ENCODE assay signal across 8 cellular contexts in the genomic region with DNA sequence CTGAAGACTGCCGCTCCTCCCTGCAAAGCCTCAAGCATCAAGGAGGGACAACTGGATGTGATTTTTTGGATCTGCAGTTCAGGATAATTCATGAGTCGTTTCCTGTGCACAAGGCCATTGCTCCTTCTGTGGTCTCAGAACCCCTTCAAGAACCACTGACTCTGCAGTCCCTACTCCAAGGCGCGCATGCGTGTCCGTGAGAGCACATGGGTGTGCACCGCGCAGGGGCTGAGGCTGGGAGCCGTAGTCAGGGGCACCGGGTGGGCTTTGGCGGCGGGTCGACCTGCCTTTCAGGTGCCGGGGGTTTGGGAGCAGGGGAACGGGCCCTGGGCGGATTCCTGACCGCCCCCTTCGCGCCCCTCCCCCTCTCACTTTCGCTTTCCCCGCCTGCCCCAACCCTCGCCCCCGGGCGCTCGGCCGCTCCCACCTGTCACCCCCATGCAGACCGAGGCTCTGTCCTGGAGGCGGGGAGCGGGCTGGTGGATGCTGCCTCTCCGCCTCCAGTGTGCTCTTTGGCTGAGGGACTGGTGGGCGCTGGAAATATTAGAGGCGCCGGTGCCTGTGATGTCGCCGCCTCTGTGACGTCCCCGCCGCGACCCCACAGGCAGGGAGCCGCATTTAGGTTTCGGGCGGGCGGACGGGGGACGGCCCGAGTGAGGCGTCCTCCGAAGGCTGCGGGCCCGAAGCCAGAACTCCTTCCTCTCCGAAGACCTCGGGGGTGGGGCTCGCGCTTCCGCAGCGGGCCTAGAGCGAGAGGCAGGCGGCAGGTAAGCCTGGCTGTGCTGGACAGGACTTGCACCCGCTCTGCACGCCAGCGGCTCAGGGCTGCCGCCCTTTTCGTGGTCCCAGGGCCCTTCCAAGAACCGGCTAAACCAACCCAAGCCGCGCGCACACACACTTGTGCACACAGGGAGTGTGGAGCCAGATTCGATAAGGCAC. TPM values are rescaled to one million over a fixed set of nuclear protein-coding genes. Genes with fewer than 3 reads are reported as not detected.
A peak's percentile ranks its signal among the peaks of the same experiment; 100 is the strongest.
DNase-seq lines count a peak whose midpoint lies in the region; ATAC-seq and TF ChIP-seq lines count a peak whose summit lies in the region.

A gene with protein sequence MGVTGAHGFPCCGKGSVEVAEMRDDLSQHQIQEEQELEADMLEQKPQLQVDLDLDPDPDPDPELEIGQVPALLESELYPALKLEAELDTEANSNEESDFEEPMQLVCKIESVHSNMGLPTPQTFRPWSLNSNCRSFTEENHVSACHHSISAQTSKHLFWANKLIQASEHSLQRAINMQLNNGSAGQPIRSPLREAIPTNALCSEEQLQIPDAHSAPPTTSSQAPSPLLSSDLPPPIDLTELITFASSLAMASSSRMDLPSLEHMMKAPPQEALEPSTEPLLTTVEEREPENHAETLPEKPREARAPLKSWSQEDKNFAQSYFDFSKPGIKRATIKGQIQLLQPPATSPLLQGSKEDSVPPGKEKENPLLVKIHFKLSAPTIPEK (minus strand): TSS at position 518 of the 939 bp plus-strand sequence. CDS start 78 bp downstream, at position 440.

- peak within 1 kb of the TSS; percentile 44 for H3K4me2 ChIP-seq in skeletal muscle satellite cell (ENCODE audit: low read length)

- WGBS in iPS DF 6.9 (ENCODE audit: insufficient coverage, insufficient read length): no CpG with 5 or more reads among the region's 68 CpGs

- peak; percentile 45 for TF ChIP-seq POLR2A in GM18505 (IDR thresholded peaks at IDR 0.05; ENCODE audit: borderline replicate concordance, extremely low read depth, insufficient read depth, insufficient read length)

- H3K27ac ChIP-seq in SJSA1 (no peak within 1 kb of the TSS), iPS DF 6.9 (ENCODE audit: low read length) (no peak within 1 kb of the TSS)

- H3K27me3 ChIP-seq in SJSA1 (replicated peaks) (no peaks in the 10 kb centered on the region), adipocyte (replicated peaks; ENCODE audit: control insufficient read depth, insufficient read depth, low read length) (peaks cover 11% of the 10 kb centered on the region), iPS DF 6.9 (ENCODE audit: control insufficient read depth, insufficient read depth, low read length) (no peaks in the 10 kb centered on the region), skeletal muscle satellite cell (ENCODE audit: control insufficient read depth, insufficient read depth, low read length) (no peaks in the 10 kb centered on the region)

- H3K9ac ChIP-seq in adipocyte (ENCODE audit: low read length): peak within 1 kb of the TSS; percentile 60
- peak within 1 kb of the TSS; percentile 10 for H3K9ac ChIP-seq in skeletal muscle satellite cell (ENCODE audit: low read depth, low read length)

- peaks cover 13% of the 10 kb centered on the region for H3K4me1 ChIP-seq in SJSA1 (replicated peaks)
- peaks cover 49% of the 10 kb centered on the region for H3K4me1 ChIP-seq in adipocyte (ENCODE audit: control insufficient read depth, insufficient read depth, low read length)
- 0 out of 2 replicates have a peak, but pooled peaks cover 2% of the 10 kb centered on the region for H3K4me1 ChIP-seq in iPS DF 6.9 (ENCODE audit: control insufficient read depth, insufficient read depth, low read length)
- H3K4me1 ChIP-seq in skeletal muscle satellite cell (ENCODE audit: control insufficient read depth, insufficient read depth, low read length): peaks cover 43% of the 10 kb centered on the region

- ATAC-seq in GM18505 (IDR thresholded peaks at IDR 0.05; ENCODE audit: unreplicated experiment) (peak; percentile 53), HG03039 (IDR thresholded peaks at IDR 0.05; ENCODE audit: unreplicated experiment) (no peak)

- H3K9me3 ChIP-seq in SJSA1 (replicated peaks) (no peaks in the 10 kb centered on the region), adipocyte (ENCODE audit: control insufficient read depth, low read length) (no peaks in the 10 kb centered on the region), iPS DF 6.9 (ENCODE audit: control insufficient read depth, insufficient read depth, low read length) (no peaks in the 10 kb centered on the region), skeletal muscle satellite cell (replicated peaks; ENCODE audit: low read length) (no peaks in the 10 kb centered on the region)

- H3K36me3 ChIP-seq in SJSA1 (peaks cover 45% of the 10 kb centered on the region), adipocyte (ENCODE audit: control insufficient read depth, insufficient read depth, low read length, severe bottlenecking) (peaks cover 20% of the 10 kb centered on the region), iPS DF 6.9 (ENCODE audit: control insufficient read depth, insufficient read depth, low read length) (0 out of 2 replicates have a peak, but pooled peaks cover 5% of the 10 kb centered on the region), skeletal muscle satellite cell (ENCODE audit: insufficient read depth, low read length) (peaks cover 40% of the 10 kb centered on the region)

- DNase-seq in SJSA1 (ENCODE audit: low read depth in 1 of 2, low spot score in 2 of 2) (no peak), adipocyte (ENCODE audit: low read depth) (no peak), iPS DF 6.9 (ENCODE audit: low read depth, low spot score) (no peak), NCI-H1417 (lab: John Stamatoyannopoulos, UW) (no peak), GOT3 (lab: John Stamatoyannopoulos, UW) (no peak)

- peak within 1 kb of the TSS; percentile 34 for H3K4me3 ChIP-seq in SJSA1
- peak within 1 kb of the TSS; percentile 71 for H3K4me3 ChIP-seq in adipocyte (ENCODE audit: low read length)
- H3K4me3 ChIP-seq in iPS DF 6.9 (ENCODE audit: low read length): peak within 1 kb of the TSS; percentile 63; the same call in 1 of the 2 replicates
- H3K4me3 ChIP-seq in skeletal muscle satellite cell (ENCODE audit: low read length): no peak within 1 kb of the TSS

RNA-seq across cellular contexts. Expression of the gene that starts here (rescaled TPM):
- total RNA-seq in SJSA1 (2014; rRNA removed; shearing (Covaris generic)): not detected in 2 replicates
- not detected in 2 replicates for total RNA-seq in skeletal muscle satellite cell (2012; rRNA removed)
